ENCODE assay signal across 29 cellular contexts in genomic region chr9:38440511-38440910, GRCh38. TPM values are rescaled to one million over a fixed set of nuclear protein-coding genes. Genes with fewer than 3 reads are reported as not detected.
"Had no signal": no experiment of that assay in that cellular context is flagged by ENCODE, and none has a peak within 500 bp of the region (broad histone marks: within the 10 kb centered on the region; RNA-seq: fewer than 3 reads in every experiment).

No MANE protein-coding gene starts in this region.

- FAIRE-seq: kidney had no signal

- H3K9me3 Mint-ChIP-seq: memory B cell; natural killer cell; stimulated activated memory B cell treated with anti-CD40 and anti-IgM and Interleukin-4, amounts not matched to agents 10 μg/mL and 1 μg/mL and 100 μg/mL, for 72 hours had no signal

- ATAC-seq: esophagus mucosa; gastrocnemius medialis; left lobe of liver; natural killer cell; psoas muscle; right cardiac atrium; stimulated activated memory B cell treated with anti-CD40 and anti-IgM and Interleukin-4, amounts not matched to agents 10 μg/mL and 1 μg/mL and 100 μg/mL, for 72 hours; stimulated activated naive CD8-positive, alpha-beta T cell treated with anti-CD3 and anti-CD28 coated beads, Interleukin-15, Interleukin-2, amounts not matched to agents 100 U/mL and 50 U/mL, for 24 hours had no signal

- H3K27ac ChIP-seq: epithelial cell of prostate, gastrocnemius medialis, ovary, psoas muscle, skin epidermis, spleen, thoracic aorta, tibial nerve, upper lobe of left lung, uterus had no signal

- H3K4me3 Mint-ChIP-seq: endodermal cell; memory B cell; natural killer cell; stimulated activated memory B cell treated with anti-CD40 and anti-IgM and Interleukin-4, amounts not matched to agents 10 μg/mL and 1 μg/mL and 100 μg/mL, for 72 hours had no signal

- H3K27me3 ChIP-seq: gastrocnemius medialis, ovary, tibial nerve, upper lobe of left lung, uterus had no signal

- DNase-seq: effector CD8-positive, alpha-beta T cell; endodermal cell; foreskin fibroblast; gastrocnemius medialis; head of caudate nucleus; kidney; natural killer cell; occipital lobe; ovary; posterior cingulate gyrus; psoas muscle; right cardiac atrium; spleen; stimulated activated CD4-positive, alpha-beta T cell treated with anti-CD3 and anti-CD28 coated beads, Interleukin-4, amount 100 ng/mL, for 4 hours; stimulated activated naive CD8-positive, alpha-beta T cell treated with anti-CD3 and anti-CD28 coated beads, Interleukin-15, Interleukin-2, amounts not matched to agents 100 U/mL and 50 U/mL, for 24 hours; substantia nigra; upper lobe of left lung; uterus had no signal

- H3K4me3 ChIP-seq: gastrocnemius medialis, lung, ovary, psoas muscle, skin epidermis, spleen, thoracic aorta, tibial nerve, upper lobe of left lung, uterus had no signal

- H3K27ac Mint-ChIP-seq: endodermal cell; memory B cell; natural killer cell; stimulated activated memory B cell treated with anti-CD40 and anti-IgM and Interleukin-4, amounts not matched to agents 10 μg/mL and 1 μg/mL and 100 μg/mL, for 72 hours had no signal

- H3K36me3 Mint-ChIP-seq: memory B cell; natural killer cell; stimulated activated memory B cell treated with anti-CD40 and anti-IgM and Interleukin-4, amounts not matched to agents 10 μg/mL and 1 μg/mL and 100 μg/mL, for 72 hours had no signal

- H3K36me3 ChIP-seq: gastrocnemius medialis, ovary, spleen, thoracic aorta, tibial nerve, upper lobe of left lung, uterus had no signal

- H3K4me1 ChIP-seq: gastrocnemius medialis, psoas muscle, tibial nerve, uterus had no signal

- H3K9me3 ChIP-seq: gastrocnemius medialis, ovary, psoas muscle, spleen, thoracic aorta, tibial nerve, upper lobe of left lung, uterus had no signal

RNA-seq across cellular contexts. Expression of gene IGFBPL1, which starts 16.3 kb away (rescaled TPM):
- total RNA-seq: esophagus mucosa, gastrocnemius medialis, left lobe of liver, mononuclear cell, natural killer cell, spleen had no signal
- polyA plus RNA-seq: liver, spleen had no signal
